In the genomic region with DNA sequence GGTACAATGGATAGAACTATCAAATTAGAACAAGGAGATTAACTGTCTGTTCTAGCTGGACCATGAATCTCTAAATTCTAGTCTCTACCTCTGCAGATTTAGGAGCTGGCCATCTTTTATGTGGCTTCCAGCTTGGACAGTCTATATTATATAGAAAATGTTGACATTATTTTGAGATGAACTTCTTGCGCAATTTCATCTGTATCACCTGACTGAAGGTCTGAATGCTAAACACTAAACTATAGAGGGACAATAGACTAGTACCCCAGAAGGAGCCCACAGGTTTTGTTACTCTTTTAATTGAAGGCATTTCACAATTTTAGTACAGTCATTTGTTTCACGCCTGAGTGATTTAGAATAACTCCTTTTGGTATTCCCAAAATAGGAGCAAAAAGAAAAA, we compare ENCODE assay signal across 1 cellular context.
TF ChIP-seq lines count a peak whose summit lies in the region.

No MANE protein-coding gene starts in this region.

TF ChIP-seq in K562, 482 proteins besides CTCF, POLR2A, EP300 and RAD21 (continued from another document):
- TF ChIP-seq CEBPG (CRISPR knock-in tag; IDR thresholded peaks at IDR 0.05) (no peak), CEBPG (tag; conservative IDR thresholded peaks at IDR 0.05 in 1 of 2, IDR thresholded peaks at IDR 0.05 in 1 of 2) (peak in 1 of 2 experiments; percentile 46; a peak in 1 of 4 replicates), PRPF4 (IDR thresholded peaks at IDR 0.05; ENCODE audit: insufficient read depth, low read depth, low read length, poor library complexity, severe bottlenecking) (no peak), HLTF (IDR thresholded peaks at IDR 0.05) (no peak), FOS (IDR thresholded peaks at IDR 0.05; ENCODE audit: extremely low read depth, insufficient read length) (no peak), MYC (IDR thresholded peaks at IDR 0.05; ENCODE audit: low read depth, low read length) (no peak), MYC (CRISPR knock-in tag; IDR thresholded peaks at IDR 0.05; ENCODE audit: borderline replicate concordance, low read depth) (no peak), NR2C2 (CRISPR knock-in tag; IDR thresholded peaks at IDR 0.05) (no peak), NR2C2 (tag; IDR thresholded peaks at IDR 0.05) (no peak), CEBPB (tag; IDR thresholded peaks at IDR 0.05) (peak; percentile 41), HNRNPL (IDR thresholded peaks at IDR 0.05; ENCODE audit: low read depth, low read length) (no peak), BMI1 (IDR thresholded peaks at IDR 0.05; ENCODE audit: low read length) (no peak)
